Comparison of ENCODE assay signal across 1 cellular context in the genomic region with DNA sequence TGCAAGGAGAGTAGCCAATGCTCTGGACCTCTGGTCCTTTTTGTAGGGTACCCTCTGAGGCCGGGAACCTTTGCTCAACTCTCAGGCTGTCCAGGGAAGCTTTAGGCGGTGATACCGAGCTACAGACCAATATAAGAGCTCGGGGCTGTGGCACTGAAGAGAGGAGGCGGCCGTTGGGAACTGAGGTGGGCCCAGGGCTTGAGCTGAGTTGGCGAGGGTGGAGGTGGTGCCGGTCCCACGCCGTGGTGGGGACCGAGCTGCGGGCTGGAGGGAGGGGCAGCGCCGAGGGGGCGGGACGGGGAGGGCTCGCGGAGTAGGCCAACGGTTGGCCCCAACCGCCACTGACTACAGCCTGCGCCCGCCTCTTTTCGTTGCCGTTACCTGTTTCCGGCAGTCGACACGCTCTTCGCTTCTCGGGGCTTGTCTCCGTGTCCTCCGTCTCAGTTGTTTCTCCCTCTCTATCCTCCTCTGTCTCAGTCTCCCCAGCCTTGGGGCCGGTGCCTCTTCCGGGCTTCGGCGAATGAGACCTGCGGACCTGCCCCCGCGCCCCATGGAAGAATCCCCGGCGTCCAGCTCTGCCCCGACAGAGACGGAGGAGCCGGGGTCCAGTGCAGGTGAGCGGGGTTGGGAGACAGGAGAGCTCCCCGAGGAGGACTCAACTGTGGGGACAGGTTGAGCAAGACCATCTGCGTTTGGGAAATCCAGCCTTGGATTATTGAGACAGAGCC.
TF ChIP-seq lines count a peak whose summit lies in the region.

A gene with protein sequence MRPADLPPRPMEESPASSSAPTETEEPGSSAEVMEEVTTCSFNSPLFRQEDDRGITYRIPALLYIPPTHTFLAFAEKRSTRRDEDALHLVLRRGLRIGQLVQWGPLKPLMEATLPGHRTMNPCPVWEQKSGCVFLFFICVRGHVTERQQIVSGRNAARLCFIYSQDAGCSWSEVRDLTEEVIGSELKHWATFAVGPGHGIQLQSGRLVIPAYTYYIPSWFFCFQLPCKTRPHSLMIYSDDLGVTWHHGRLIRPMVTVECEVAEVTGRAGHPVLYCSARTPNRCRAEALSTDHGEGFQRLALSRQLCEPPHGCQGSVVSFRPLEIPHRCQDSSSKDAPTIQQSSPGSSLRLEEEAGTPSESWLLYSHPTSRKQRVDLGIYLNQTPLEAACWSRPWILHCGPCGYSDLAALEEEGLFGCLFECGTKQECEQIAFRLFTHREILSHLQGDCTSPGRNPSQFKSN (plus strand): TSS at position 393 of the 728 bp plus-strand sequence. CDS start 128 bp downstream, at position 521.

TF ChIP-seq in HepG2, 621 proteins besides CTCF, POLR2A, EP300 and RAD21 (continued from another document and continues in another):
- TF ChIP-seq, protein P1, sequence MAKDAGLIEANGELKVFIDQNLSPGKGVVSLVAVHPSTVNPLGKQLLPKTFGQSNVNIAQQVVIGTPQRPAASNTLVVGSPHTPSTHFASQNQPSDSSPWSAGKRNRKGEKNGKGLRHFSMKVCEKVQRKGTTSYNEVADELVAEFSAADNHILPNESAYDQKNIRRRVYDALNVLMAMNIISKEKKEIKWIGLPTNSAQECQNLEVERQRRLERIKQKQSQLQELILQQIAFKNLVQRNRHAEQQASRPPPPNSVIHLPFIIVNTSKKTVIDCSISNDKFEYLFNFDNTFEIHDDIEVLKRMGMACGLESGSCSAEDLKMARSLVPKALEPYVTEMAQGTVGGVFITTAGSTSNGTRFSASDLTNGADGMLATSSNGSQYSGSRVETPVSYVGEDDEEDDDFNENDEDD (CRISPR knock-in tag; IDR thresholded peaks at IDR 0.05; ENCODE audit: borderline replicate concordance) = no peak; the same call in 1 of the 2 replicates
- TF ChIP-seq DRAP1 (CRISPR knock-in tag; IDR thresholded peaks at IDR 0.05) (peak; percentile 86), KLF6 (CRISPR knock-in tag; IDR thresholded peaks at IDR 0.05) (peak; percentile 73; the same call in 1 of the 2 replicates), HDAC1 (CRISPR knock-in tag; IDR thresholded peaks at IDR 0.05) (peak; percentile 79), KDM6A (CRISPR knock-in tag; IDR thresholded peaks at IDR 0.05; ENCODE audit: low read depth) (no peak), RARA (CRISPR knock-in tag; IDR thresholded peaks at IDR 0.05) (no peak; the same call in 1 of the 2 replicates), HMGXB3 (CRISPR knock-in tag; IDR thresholded peaks at IDR 0.05; ENCODE audit: borderline replicate concordance) (peak; percentile 6; the same call in 1 of the 2 replicates), ERF (CRISPR knock-in tag; IDR thresholded peaks at IDR 0.05) (peak; percentile 71), GTF2F1 (IDR thresholded peaks at IDR 0.05; ENCODE audit: low read length) (no peak), ZNF891 (CRISPR knock-in tag; IDR thresholded peaks at IDR 0.05) (0 out of 2 replicates have a peak, but pooled peaks have one; percentile 48), HOXA9 (CRISPR knock-in tag; IDR thresholded peaks at IDR 0.05; ENCODE audit: borderline replicate concordance) (no peak), MIER2 (CRISPR knock-in tag; IDR thresholded peaks at IDR 0.05) (0 out of 2 replicates have a peak, but pooled peaks have one; percentile 23), ISX (CRISPR knock-in tag; conservative IDR thresholded peaks at IDR 0.05) (no peak), GABPA (IDR thresholded peaks at IDR 0.05; ENCODE audit: low read depth, low read length) (peak; percentile 42; the same call in 1 of the 2 replicates), GABPA (CRISPR knock-in tag; IDR thresholded peaks at IDR 0.05; ENCODE audit: low read depth) (peak; percentile 78), BRF2 (CRISPR knock-in tag; IDR thresholded peaks at IDR 0.05) (no peak), ELF4 (CRISPR knock-in tag; IDR thresholded peaks at IDR 0.05; ENCODE audit: borderline replicate concordance) (peak; percentile 47; the same call in 1 of the 2 replicates), NFKB2 (CRISPR knock-in tag; IDR thresholded peaks at IDR 0.05; ENCODE audit: borderline replicate concordance) (peak; percentile 70; the same call in 1 of the 2 replicates), ZSCAN25 (CRISPR knock-in tag; IDR thresholded peaks at IDR 0.05) (no peak), AGO2 (optimal IDR thresholded peaks at IDR 0.05; ENCODE audit: low read depth, low read length) (no peak), MBNL3 (CRISPR knock-in tag; conservative IDR thresholded peaks at IDR 0.05) (no peak), ZBTB7B (CRISPR knock-in tag; IDR thresholded peaks at IDR 0.05) (0 out of 2 replicates have a peak, but pooled peaks have one; percentile 36), SALL2 (CRISPR knock-in tag; IDR thresholded peaks at IDR 0.05) (no peak), NFKBIZ (CRISPR knock-in tag; IDR thresholded peaks at IDR 0.05) (no peak), ZNF574 (CRISPR knock-in tag; IDR thresholded peaks at IDR 0.05) (peak; percentile 57; the same call in 1 of the 2 replicates), ZNF281 (CRISPR knock-in tag; IDR thresholded peaks at IDR 0.05; ENCODE audit: borderline replicate concordance) (no peak), DR1 (CRISPR knock-in tag; IDR thresholded peaks at IDR 0.05) (peak; percentile 46; the same call in 1 of the 2 replicates)
- TF ChIP-seq, protein P2, sequence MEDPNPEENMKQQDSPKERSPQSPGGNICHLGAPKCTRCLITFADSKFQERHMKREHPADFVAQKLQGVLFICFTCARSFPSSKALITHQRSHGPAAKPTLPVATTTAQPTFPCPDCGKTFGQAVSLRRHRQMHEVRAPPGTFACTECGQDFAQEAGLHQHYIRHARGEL (CRISPR knock-in tag; IDR thresholded peaks at IDR 0.05) = no peak
- TF ChIP-seq, protein P3, sequence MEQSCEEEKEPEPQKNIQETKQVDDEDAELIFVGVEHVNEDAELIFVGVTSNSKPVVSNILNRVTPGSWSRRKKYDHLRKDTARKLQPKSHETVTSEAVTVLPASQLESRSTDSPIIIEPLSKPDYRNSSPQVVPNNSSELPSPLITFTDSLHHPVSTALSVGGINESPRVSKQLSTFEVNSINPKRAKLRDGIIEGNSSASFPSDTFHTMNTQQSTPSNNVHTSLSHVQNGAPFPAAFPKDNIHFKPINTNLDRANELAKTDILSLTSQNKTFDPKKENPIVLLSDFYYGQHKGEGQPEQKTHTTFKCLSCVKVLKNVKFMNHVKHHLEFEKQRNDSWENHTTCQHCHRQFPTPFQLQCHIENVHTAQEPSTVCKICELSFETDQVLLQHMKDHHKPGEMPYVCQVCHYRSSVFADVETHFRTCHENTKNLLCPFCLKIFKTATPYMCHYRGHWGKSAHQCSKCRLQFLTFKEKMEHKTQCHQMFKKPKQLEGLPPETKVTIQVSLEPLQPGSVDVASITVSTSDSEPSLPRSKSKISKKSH (CRISPR knock-in tag; IDR thresholded peaks at IDR 0.05; ENCODE audit: borderline replicate concordance) = peak; percentile 61; the same call in 1 of the 2 replicates
